In the genomic region with DNA sequence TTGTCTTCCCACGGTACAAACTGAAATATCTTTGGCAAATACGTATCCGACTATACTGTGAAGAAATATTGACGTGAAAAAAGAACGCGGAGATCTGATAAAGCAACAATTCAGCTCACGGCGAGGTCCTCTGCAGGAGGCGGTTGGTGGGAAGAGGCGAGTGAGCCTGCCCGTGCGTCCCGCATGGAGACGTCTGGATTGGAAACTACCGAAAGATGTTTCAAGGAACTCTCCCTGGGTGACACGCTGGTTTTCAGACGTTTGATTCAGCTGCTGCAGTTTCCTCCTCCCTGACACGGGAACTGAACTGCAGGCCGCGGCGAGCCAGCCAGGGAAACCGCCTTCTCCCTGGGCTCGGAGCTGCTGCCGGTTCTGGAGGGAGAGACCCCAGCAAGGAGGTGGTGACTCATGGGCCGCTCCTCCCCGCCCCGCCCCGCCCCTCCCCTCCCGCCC, we compare ENCODE assay signal across 8 cellular contexts. TPM values are rescaled to one million over a fixed set of nuclear protein-coding genes. Genes with fewer than 3 reads are reported as not detected.
DNase-seq lines count a peak whose midpoint lies in the region; ATAC-seq and TF ChIP-seq lines count a peak whose summit lies in the region.

No MANE protein-coding gene starts in this region.

- H3K4me1 Mint-ChIP-seq in activated naive CD4-positive, alpha-beta T cell treated with anti-CD3 and anti-CD28 coated beads, Interleukin-2, amount 10 ng/mL, durations not matched to agents 7 days and 5 days = peaks cover 8% of the 10 kb centered on the region

- no peaks in the 10 kb centered on the region for H3K9me3 ChIP-seq in neuron (ENCODE audit: low read length)
- no peaks in the 10 kb centered on the region for H3K9me3 ChIP-seq in thoracic aorta

- H3K4me3 ChIP-seq in neuron (ENCODE audit: low read length) (peak overlapping the region; percentile 38), thoracic aorta (peak overlapping the region; percentile 65)

- H3K27me3 ChIP-seq in neuron (ENCODE audit: insufficient read depth, low read length) (peaks cover 2% of the 10 kb centered on the region), thoracic aorta (replicated peaks; ENCODE audit: insufficient read depth) (no peaks in the 10 kb centered on the region)

- H3K4me1 ChIP-seq in neuron (ENCODE audit: insufficient read depth, low read length) = peaks cover 19% of the 10 kb centered on the region
- peaks cover 8 to 42% of the 10 kb centered on the region in 2 donors for H3K4me1 ChIP-seq in thoracic aorta (ENCODE audit: control insufficient read depth in 1 of 2, low read depth in 2 of 2)

- no peak overlapping the region for H3K27ac Mint-ChIP-seq in activated naive CD4-positive, alpha-beta T cell treated with anti-CD3 and anti-CD28 coated beads, Interleukin-2, amount 10 ng/mL, durations not matched to agents 7 days and 5 days

- peak overlapping the region; percentile 78 to 83 for H3K27ac ChIP-seq in thoracic aorta

- TF ChIP-seq CTCF in thoracic aorta (IDR thresholded peaks at IDR 0.05) = no peak

- H2AFZ ChIP-seq in neuron (ENCODE audit: low read depth, low read length) = peak overlapping the region; percentile 41

- H3K27me3 Mint-ChIP-seq in activated naive CD4-positive, alpha-beta T cell treated with anti-CD3 and anti-CD28 coated beads, Interleukin-2, amount 10 ng/mL, durations not matched to agents 7 days and 5 days = peaks cover 56% of the 10 kb centered on the region

- H3K4me3 Mint-ChIP-seq in activated naive CD4-positive, alpha-beta T cell treated with anti-CD3 and anti-CD28 coated beads, Interleukin-2, amount 10 ng/mL, durations not matched to agents 7 days and 5 days = no peak overlapping the region

- CTCF ChIA-PET in activated naive CD4-positive, alpha-beta T cell treated with anti-CD3 and anti-CD28 coated beads, Interleukin-2, amount 10 ng/mL, durations not matched to agents 7 days and 5 days (lab: Charles Lee) = no interaction called here

- no peaks in the 10 kb centered on the region for H3K36me3 Mint-ChIP-seq in activated naive CD4-positive, alpha-beta T cell treated with anti-CD3 and anti-CD28 coated beads, Interleukin-2, amount 10 ng/mL, durations not matched to agents 7 days and 5 days

- no peaks in the 10 kb centered on the region for H3K9me3 Mint-ChIP-seq in activated naive CD4-positive, alpha-beta T cell treated with anti-CD3 and anti-CD28 coated beads, Interleukin-2, amount 10 ng/mL, durations not matched to agents 7 days and 5 days

- peaks cover 18% of the 10 kb centered on the region for H3K36me3 ChIP-seq in neuron (ENCODE audit: insufficient read depth, low read length)
- peaks cover 20% of the 10 kb centered on the region for H3K36me3 ChIP-seq in thoracic aorta

- ATAC-seq in thoracic aorta (ENCODE audit: insufficient number of reproducible peaks, low FRiP score, low read depth) (peak; percentile 49), GM21360 (IDR thresholded peaks at IDR 0.05; ENCODE audit: unreplicated experiment) (no peak)

- DNase-seq in CD1c-positive myeloid dendritic cell (ENCODE audit: extremely low spot score) (peak; percentile 70), HUDEP-2 (lab: John Stamatoyannopoulos, UW; ENCODE audit: unreplicated experiment in 76 of 76) (peak in 44 of 76 experiments; percentile 9 to 64 (median 40)), RPMI8226 (peak; percentile 61), germinal center (ENCODE audit: low spot score) (peak; percentile 62), thoracic aorta (ENCODE audit: low spot score) (no peak)
- peak; percentile 71 for DNase-seq in activated naive CD4-positive, alpha-beta T cell treated with anti-CD3 and anti-CD28 coated beads, Interleukin-2, amount 10 ng/mL, durations not matched to agents 7 days and 5 days

RNA-seq across cellular contexts. Expression of gene COL6A1, which starts 0.4 kb away (rescaled TPM):
- total RNA-seq in thoracic aorta = 1,000 to 10,000 TPM in 1 of 2 donors, 100 to 1,000 TPM in 1; 814 to 1,189 TPM
